ENCODE assay signal across 22 cellular contexts in the genomic region with DNA sequence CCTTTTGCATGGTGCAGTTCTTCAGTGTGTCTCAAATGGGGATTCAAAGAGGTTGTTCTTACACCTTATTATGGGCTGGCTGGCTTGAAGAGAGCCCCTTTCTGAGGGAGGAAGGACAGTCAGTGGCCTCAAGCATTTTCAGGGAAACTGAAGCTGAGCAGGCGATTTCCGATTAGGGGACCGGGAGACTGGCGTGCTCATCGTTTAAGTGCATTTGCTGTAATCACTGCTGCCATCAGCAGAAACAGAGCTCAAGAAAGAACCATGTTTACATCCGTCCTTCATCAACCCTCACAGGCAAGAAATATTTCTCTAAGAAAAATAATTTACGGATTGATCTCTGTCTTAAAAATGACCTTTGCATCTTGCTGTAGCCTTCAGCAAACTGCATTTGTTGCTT.
"Had no signal": no experiment of that assay in that cellular context is flagged by ENCODE, and none has a peak within 500 bp of the region (broad histone marks: within the 10 kb centered on the region; RNA-seq: fewer than 3 reads in every experiment).

No MANE protein-coding gene starts in this region.

- H3K27me3 Mint-ChIP-seq: activated naive CD4-positive, alpha-beta T cell treated with anti-CD3 and anti-CD28 coated beads, Interleukin-2, amount 10 ng/mL, durations not matched to agents 7 days and 5 days; progenitor cell of endocrine pancreas; stimulated activated naive CD8-positive, alpha-beta T cell treated with anti-CD3 and anti-CD28 coated beads, Interleukin-15, amount 100 ng/mL, for 72 hours; T-cell had no signal

- H3K27ac ChIP-seq: ascending aorta, coronary artery, gastrocnemius medialis, heart left ventricle, left lung, right atrium auricular region had no signal

- H3K27me3 ChIP-seq: ascending aorta, gastrocnemius medialis, heart left ventricle, left lung, right atrium auricular region had no signal

- H3K27ac Mint-ChIP-seq: progenitor cell of endocrine pancreas, T-cell had no signal

- H3K4me3 Mint-ChIP-seq: activated naive CD4-positive, alpha-beta T cell treated with anti-CD3 and anti-CD28 coated beads, Interleukin-2, amount 10 ng/mL, durations not matched to agents 7 days and 5 days; neural crest cell; stimulated activated naive CD8-positive, alpha-beta T cell treated with anti-CD3 and anti-CD28 coated beads, Interleukin-15, amount 100 ng/mL, for 72 hours; T-cell had no signal

- H3K9me3 ChIP-seq: ascending aorta, gastrocnemius medialis, heart left ventricle, left lung, right atrium auricular region had no signal

- H3K9me3 Mint-ChIP-seq: activated naive CD4-positive, alpha-beta T cell treated with anti-CD3 and anti-CD28 coated beads, Interleukin-2, amount 10 ng/mL, durations not matched to agents 7 days and 5 days; activated T-helper 2 cell treated with anti-CD3 and anti-CD28 coated beads, Interferon-gamma antibody, Interleukin-2, Interleukin-4, amounts not matched to agents 10 μg/mL and 5 μg/mL and 100 μg/mL, durations not matched to agents 14 hours and 24 hours and 36 hours; neural crest cell; stimulated activated naive CD8-positive, alpha-beta T cell treated with anti-CD3 and anti-CD28 coated beads, Interleukin-15, amount 100 ng/mL, for 72 hours; T-cell had no signal

- DNase-seq: activated CD4-positive, alpha-beta T cell treated with anti-CD3 and anti-CD28 coated beads for 48 hours; activated CD4-positive, CD25-positive, alpha-beta regulatory T cell; activated naive CD4-positive, alpha-beta T cell treated with anti-CD3 and anti-CD28 coated beads, Interleukin-2, amount 10 ng/mL, durations not matched to agents 7 days and 5 days; gastrocnemius medialis; heart left ventricle; kidney; left lung; midbrain; small intestine; stimulated activated CD4-positive, alpha-beta T cell treated with anti-CD3 and anti-CD28 coated beads, Interleukin-15, amount 100 ng/mL, for 24 hours; stimulated activated CD4-positive, alpha-beta T cell treated with anti-CD3 and anti-CD28 coated beads, Interleukin-2, amount 100 ng/mL, for 48 hours; stimulated activated naive CD8-positive, alpha-beta T cell treated with anti-CD3 and anti-CD28 coated beads, Interleukin-15, amount 100 ng/mL, for 72 hours; T-cell; T-helper 9 cell; trophoblast cell had no signal

- ATAC-seq: esophagus mucosa; gastrocnemius medialis; heart left ventricle; left lung; stimulated activated naive CD8-positive, alpha-beta T cell treated with anti-CD3 and anti-CD28 coated beads, Interleukin-15, amount 100 ng/mL, for 72 hours; T-cell had no signal
